Comparison of ENCODE assay signal across 1 cellular context in genomic region chr2:11680181-11680900, GRCh38.
TF ChIP-seq lines count a peak whose summit lies in the region.

No MANE protein-coding gene starts in this region.

TF ChIP-seq in HCT116, 20 proteins besides CTCF, POLR2A, EP300 and RAD21 (continued from another document):
- no peak for TF ChIP-seq ZBTB33 (IDR thresholded peaks at IDR 0.05; ENCODE audit: extremely low read depth, insufficient replicate concordance, low read length)
- no peak for TF ChIP-seq TCF7L2 (IDR thresholded peaks at IDR 0.05; ENCODE audit: borderline replicate concordance, extremely low read depth, insufficient read depth, insufficient read length)
- TF ChIP-seq EZH2phosphoT487 (IDR thresholded peaks at IDR 0.05; ENCODE audit: borderline replicate concordance) = no peak
- TF ChIP-seq MAX (IDR thresholded peaks at IDR 0.05) = no peak
- TF ChIP-seq SIN3A (IDR thresholded peaks at IDR 0.05; ENCODE audit: low read depth) = no peak
- no peak for TF ChIP-seq SP1 (IDR thresholded peaks at IDR 0.05; ENCODE audit: low read depth)
- no peak for TF ChIP-seq POLR2AphosphoS5 (IDR thresholded peaks at IDR 0.05; ENCODE audit: low read depth, low read length)
- no peak for TF ChIP-seq YY1 (IDR thresholded peaks at IDR 0.05; ENCODE audit: extremely low read depth, insufficient replicate concordance, low read depth, low read length)
